Comparison of ENCODE assay signal across 1 cellular context in the genomic region with DNA sequence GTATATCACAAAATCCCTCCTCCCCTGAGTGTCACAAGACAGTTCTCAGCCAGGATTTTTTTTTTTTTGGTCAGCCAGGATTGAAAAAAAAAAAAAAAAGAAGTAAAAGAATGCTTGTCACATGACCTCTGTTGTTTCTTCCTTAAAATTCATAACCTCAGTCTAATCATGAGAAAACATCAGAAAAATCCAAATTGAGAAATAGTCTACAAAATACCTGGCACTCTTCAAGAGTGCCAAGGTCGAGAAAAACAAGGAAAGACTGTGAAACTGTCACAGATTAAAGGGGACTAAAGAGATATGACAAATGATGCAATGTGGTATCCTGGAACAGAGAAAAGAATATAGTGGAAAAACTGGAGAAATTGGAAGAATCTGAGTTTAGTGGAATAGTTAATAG.
TF ChIP-seq lines count a peak whose summit lies in the region.

No MANE protein-coding gene starts in this region.

TF ChIP-seq in GM23338, 12 proteins besides CTCF, POLR2A, EP300 and RAD21 (continued from another document):
- TF ChIP-seq, protein P1, sequence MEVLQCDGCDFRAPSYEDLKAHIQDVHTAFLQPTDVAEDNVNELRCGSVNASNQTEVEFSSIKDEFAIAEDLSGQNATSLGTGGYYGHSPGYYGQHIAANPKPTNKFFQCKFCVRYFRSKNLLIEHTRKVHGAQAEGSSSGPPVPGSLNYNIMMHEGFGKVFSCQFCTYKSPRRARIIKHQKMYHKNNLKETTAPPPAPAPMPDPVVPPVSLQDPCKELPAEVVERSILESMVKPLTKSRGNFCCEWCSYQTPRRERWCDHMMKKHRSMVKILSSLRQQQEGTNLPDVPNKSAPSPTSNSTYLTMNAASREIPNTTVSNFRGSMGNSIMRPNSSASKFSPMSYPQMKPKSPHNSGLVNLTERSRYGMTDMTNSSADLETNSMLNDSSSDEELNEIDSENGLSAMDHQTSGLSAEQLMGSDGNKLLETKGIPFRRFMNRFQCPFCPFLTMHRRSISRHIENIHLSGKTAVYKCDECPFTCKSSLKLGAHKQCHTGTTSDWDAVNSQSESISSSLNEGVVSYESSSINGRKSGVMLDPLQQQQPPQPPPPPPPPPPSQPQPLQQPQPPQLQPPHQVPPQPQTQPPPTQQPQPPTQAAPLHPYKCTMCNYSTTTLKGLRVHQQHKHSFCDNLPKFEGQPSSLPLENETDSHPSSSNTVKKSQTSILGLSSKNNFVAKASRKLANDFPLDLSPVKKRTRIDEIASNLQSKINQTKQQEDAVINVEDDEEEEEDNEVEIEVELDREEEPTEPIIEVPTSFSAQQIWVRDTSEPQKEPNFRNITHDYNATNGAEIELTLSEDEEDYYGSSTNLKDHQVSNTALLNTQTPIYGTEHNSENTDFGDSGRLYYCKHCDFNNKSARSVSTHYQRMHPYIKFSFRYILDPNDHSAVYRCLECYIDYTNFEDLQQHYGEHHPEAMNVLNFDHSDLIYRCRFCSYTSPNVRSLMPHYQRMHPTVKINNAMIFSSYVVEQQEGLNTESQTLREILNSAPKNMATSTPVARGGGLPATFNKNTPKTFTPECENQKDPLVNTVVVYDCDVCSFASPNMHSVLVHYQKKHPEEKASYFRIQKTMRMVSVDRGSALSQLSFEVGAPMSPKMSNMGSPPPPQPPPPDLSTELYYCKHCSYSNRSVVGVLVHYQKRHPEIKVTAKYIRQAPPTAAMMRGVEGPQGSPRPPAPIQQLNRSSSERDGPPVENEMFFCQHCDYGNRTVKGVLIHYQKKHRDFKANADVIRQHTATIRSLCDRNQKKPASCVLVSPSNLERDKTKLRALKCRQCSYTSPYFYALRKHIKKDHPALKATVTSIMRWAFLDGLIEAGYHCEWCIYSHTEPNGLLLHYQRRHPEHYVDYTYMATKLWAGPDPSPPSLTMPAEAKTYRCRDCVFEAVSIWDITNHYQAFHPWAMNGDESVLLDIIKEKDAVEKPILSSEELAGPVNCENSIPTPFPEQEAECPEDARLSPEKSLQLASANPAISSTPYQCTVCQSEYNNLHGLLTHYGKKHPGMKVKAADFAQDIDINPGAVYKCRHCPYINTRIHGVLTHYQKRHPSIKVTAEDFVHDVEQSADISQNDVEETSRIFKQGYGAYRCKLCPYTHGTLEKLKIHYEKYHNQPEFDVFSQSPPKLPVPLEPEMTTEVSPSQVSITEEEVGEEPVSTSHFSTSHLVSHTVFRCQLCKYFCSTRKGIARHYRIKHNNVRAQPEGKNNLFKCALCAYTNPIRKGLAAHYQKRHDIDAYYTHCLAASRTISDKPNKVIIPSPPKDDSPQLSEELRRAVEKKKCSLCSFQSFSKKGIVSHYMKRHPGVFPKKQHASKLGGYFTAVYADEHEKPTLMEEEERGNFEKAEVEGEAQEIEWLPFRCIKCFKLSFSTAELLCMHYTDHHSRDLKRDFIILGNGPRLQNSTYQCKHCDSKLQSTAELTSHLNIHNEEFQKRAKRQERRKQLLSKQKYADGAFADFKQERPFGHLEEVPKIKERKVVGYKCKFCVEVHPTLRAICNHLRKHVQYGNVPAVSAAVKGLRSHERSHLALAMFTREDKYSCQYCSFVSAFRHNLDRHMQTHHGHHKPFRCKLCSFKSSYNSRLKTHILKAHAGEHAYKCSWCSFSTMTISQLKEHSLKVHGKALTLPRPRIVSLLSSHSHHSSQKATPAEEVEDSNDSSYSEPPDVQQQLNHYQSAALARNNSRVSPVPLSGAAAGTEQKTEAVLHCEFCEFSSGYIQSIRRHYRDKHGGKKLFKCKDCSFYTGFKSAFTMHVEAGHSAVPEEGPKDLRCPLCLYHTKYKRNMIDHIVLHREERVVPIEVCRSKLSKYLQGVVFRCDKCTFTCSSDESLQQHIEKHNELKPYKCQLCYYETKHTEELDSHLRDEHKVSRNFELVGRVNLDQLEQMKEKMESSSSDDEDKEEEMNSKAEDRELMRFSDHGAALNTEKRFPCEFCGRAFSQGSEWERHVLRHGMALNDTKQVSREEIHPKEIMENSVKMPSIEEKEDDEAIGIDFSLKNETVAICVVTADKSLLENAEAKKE (CRISPR knock-in tag; IDR thresholded peaks at IDR 0.05): no peak
- TF ChIP-seq NANOG (IDR thresholded peaks at IDR 0.05; ENCODE audit: borderline replicate concordance) (no peak), STAT1 (IDR thresholded peaks at IDR 0.05; ENCODE audit: unreplicated experiment) (no peak), ZNF331 (CRISPR knock-in tag; IDR thresholded peaks at IDR 0.05; ENCODE audit: low read depth) (no peak), POLR2AphosphoS5 (IDR thresholded peaks at IDR 0.05; ENCODE audit: low read depth) (no peak), JUNB (IDR thresholded peaks at IDR 0.05; ENCODE audit: unreplicated experiment) (no peak), ZNF114 (CRISPR knock-in tag; IDR thresholded peaks at IDR 0.05) (no peak), CREB1 (CRISPR knock-in tag; IDR thresholded peaks at IDR 0.05; ENCODE audit: low read depth) (no peak)
